1 cellular context compared by ENCODE assay signal in genomic region chr1:11807087-11807486, GRCh38.
TF ChIP-seq lines count a peak whose summit lies in the region.

No MANE protein-coding gene starts in this region.

TF ChIP-seq in H1, 55 proteins besides CTCF, POLR2A, EP300 and RAD21:
- TF ChIP-seq CHD1 (IDR thresholded peaks at IDR 0.05; ENCODE audit: low read depth, low read length) (no peak), BRCA1 (IDR thresholded peaks at IDR 0.05; ENCODE audit: low read depth, low read length) (no peak), CHD7 (IDR thresholded peaks at IDR 0.05; ENCODE audit: insufficient replicate concordance, low read length) (no peak), CHD2 (IDR thresholded peaks at IDR 0.05; ENCODE audit: low read length) (no peak), RXRA (IDR thresholded peaks at IDR 0.05; ENCODE audit: insufficient read depth, low read depth, low read length) (no peak), CREB1 (IDR thresholded peaks at IDR 0.05) (no peak), CTBP2 (IDR thresholded peaks at IDR 0.05; ENCODE audit: borderline replicate concordance, insufficient read depth, insufficient read length, low read length) (no peak), SP4 (IDR thresholded peaks at IDR 0.05; ENCODE audit: low read length) (no peak), TAF7 (optimal IDR thresholded peaks at IDR 0.05; ENCODE audit: borderline replicate concordance, low read depth, low read length) (no peak), GABPA (IDR thresholded peaks at IDR 0.05; ENCODE audit: borderline replicate concordance, insufficient read depth, low read length) (no peak), ASH2L (IDR thresholded peaks at IDR 0.05; ENCODE audit: low read length) (no peak), KDM5A (IDR thresholded peaks at IDR 0.05; ENCODE audit: low read length) (no peak), SIN3A (conservative IDR thresholded peaks at IDR 0.05 in 1 of 2, IDR thresholded peaks at IDR 0.05 in 1 of 2; ENCODE audit: low read depth in 1 of 2, low read length in 2 of 2) (no peak), ATF2 (IDR thresholded peaks at IDR 0.05; ENCODE audit: low read length) (no peak), TCF12 (IDR thresholded peaks at IDR 0.05; ENCODE audit: low read depth, low read length) (no peak), EZH2 (IDR thresholded peaks at IDR 0.05; ENCODE audit: low read depth, low read length, severe bottlenecking) (no peak)
